In genomic region chr1:201999625-202000238, GRCh38 we compare ENCODE assay signal across 7 cellular contexts. TPM values are rescaled to one million over a fixed set of nuclear protein-coding genes. Genes with fewer than 3 reads are reported as not detected.
DNase-seq lines count a peak whose midpoint lies in the region; ATAC-seq and TF ChIP-seq lines count a peak whose summit lies in the region.

No MANE protein-coding gene starts in this region.

- intact Hi-C loops in PC-3 (cut with micrococcal nuclease), result loop anchor here (2.0 kb wide), 1 partner anchor 119 kb away; no protein-coding TSS in a partner anchor
- intact Hi-C loops in mammary epithelial cell (cut with micrococcal nuclease), result loop anchor here (2.0 kb wide), 1 partner anchor 119 kb away; no protein-coding TSS in a partner anchor
- intact Hi-C loops in transverse colon (cut with DNase I; ENCODE audit: low total_unique reads), result no loop called here

- H3K27me3 ChIP-seq in PC-3 (ENCODE audit: low read length) (no peaks in the 10 kb centered on the region), mammary epithelial cell (ENCODE audit: insufficient read depth, low read length) (no peaks in the 10 kb centered on the region), transverse colon (no peaks in the 10 kb centered on the region)

- no peaks in the 10 kb centered on the region for H3K79me2 ChIP-seq in PC-3 (ENCODE audit: low read length)
- H3K79me2 ChIP-seq in mammary epithelial cell (ENCODE audit: insufficient read depth, low read length), result no peaks in the 10 kb centered on the region

- H3K4me3 ChIP-seq in PC-3 (ENCODE audit: low read length) (no peak overlapping the region), mammary epithelial cell (replicated peaks in 1 of 3; ENCODE audit: insufficient read depth in 1 of 3, low read depth in 2 of 3, low read length in 3 of 3) (no peak overlapping the region), transverse colon (no peak overlapping the region)

- H3K36me3 ChIP-seq in PC-3 (ENCODE audit: low read depth, low read length) (peaks cover 19% of the 10 kb centered on the region; the same call in 1 of the 2 replicates), mammary epithelial cell (ENCODE audit: insufficient read depth, low read length) (peaks cover 36% of the 10 kb centered on the region), transverse colon (peaks cover 0 to 79% (median 32%) of the 10 kb centered on the region in 4 donors)

- H3K4me1 ChIP-seq in PC-3 (ENCODE audit: insufficient read depth, low read length) (no peaks in the 10 kb centered on the region), mammary epithelial cell (ENCODE audit: insufficient read depth, low read length) (no peaks in the 10 kb centered on the region), transverse colon (no peaks in the 10 kb centered on the region)

- CTCF ChIA-PET in PC-3 (lab: Charles Lee) (interaction anchor here (0.7 kb wide), 1 partner anchor 120 kb away, joined by 4 read pairs; no protein-coding TSS in a partner anchor), mammary epithelial cell (lab: Charles Lee; ENCODE audit: low non-redundant PET) (interaction anchor here (0.6 to 0.8 kb wide), 3 partner anchors 13 to 92 kb away, joined by 4 to 7 read pairs (median 6); no protein-coding TSS in a partner anchor)

- ATAC-seq in PC-3, result peak; percentile 76

- H4K20me1 ChIP-seq in PC-3 (ENCODE audit: low read length) (no peaks in the 10 kb centered on the region), mammary epithelial cell (ENCODE audit: insufficient read depth, low read length) (no peaks in the 10 kb centered on the region)

- BruUV-seq in PC-3 (replicated peaks; lab: Mats Ljungman, UMichigan) (no TSS peak), mammary epithelial cell (replicated peaks; lab: Mats Ljungman, UMichigan) (no TSS peak)

- H3K9me3 ChIP-seq in PC-3 (ENCODE audit: low read length) (no peaks in the 10 kb centered on the region), mammary epithelial cell (replicated peaks; ENCODE audit: insufficient read depth, low read length) (no peaks in the 10 kb centered on the region), transverse colon (no peaks in the 10 kb centered on the region)

- POLR2A ChIA-PET in PC-3 (lab: Charles Lee; ENCODE audit: unreplicated experiment), result interaction anchor here (0.7 kb wide), 1 partner anchor 284 kb away, joined by 8 read pairs; no protein-coding TSS in a partner anchor

- H3K9ac ChIP-seq in PC-3 (ENCODE audit: low read length) (no peak overlapping the region), mammary epithelial cell (ENCODE audit: insufficient read depth, low read length) (no peak overlapping the region)

- TF ChIP-seq EP300 in transverse colon (IDR thresholded peaks at IDR 0.05; ENCODE audit: low read depth), result no peak

- 51% methylated on average over 16 of the region's 16 CpGs for WGBS in mammary epithelial cell (ENCODE audit: low coverage, missing lambda C conversion rate)
- WGBS in transverse colon (ENCODE audit: low coverage in 1 of 2), 2 donors, result 62 to 100% methylated on average over 1 to 16 of the region's 16 CpGs

- peak; percentile 76 for DNase-seq in ELF-1 (ENCODE audit: low read depth, low spot score)
- DNase-seq in PC-3, result peak; percentile 65
- peak; percentile 43 for DNase-seq in mammary epithelial cell
- DNase-seq in left kidney (ENCODE audit: low read depth, low spot score), result peak; percentile 74
- peak; percentile 49 for DNase-seq in transverse colon
- DNase-seq in OCI-M2 (lab: John Stamatoyannopoulos, UW; ENCODE audit: unreplicated experiment), result no peak

- peak; percentile 88 for TF ChIP-seq CTCF in LNCAP (IDR thresholded peaks at IDR 0.05)
- TF ChIP-seq CTCF in PC-3 (conservative IDR thresholded peaks at IDR 0.05; ENCODE audit: low read depth, low read length), result peak; percentile 72
- TF ChIP-seq CTCF in mammary epithelial cell (conservative IDR thresholded peaks at IDR 0.05 in 1 of 2, IDR thresholded peaks at IDR 0.05 in 1 of 2; ENCODE audit: extremely low read depth in 1 of 2, insufficient read depth in 1 of 2, low read depth in 1 of 2, low read length in 2 of 2), result peak; percentile 78 to 92
- peak; percentile 64 to 80 (median 74) for TF ChIP-seq CTCF in transverse colon (IDR thresholded peaks at IDR 0.05)

- no peak overlapping the region for H2AFZ ChIP-seq in PC-3 (ENCODE audit: low read length)
- no peak overlapping the region for H2AFZ ChIP-seq in mammary epithelial cell (ENCODE audit: low read depth, low read length)

- dilution Hi-C loops in mammary epithelial cell (cut with HindIII; ENCODE audit: low sequenced_read_pairs), result loop anchor here (5.0 kb wide), 5 partner anchors 52 to 318 kb away; partner anchors contain the start of gene LMOD1

- TF ChIP-seq POLR2A in transverse colon (IDR thresholded peaks at IDR 0.05), result no peak

- no peaks in the 10 kb centered on the region for H3F3A ChIP-seq in PC-3 (ENCODE audit: low read length, unreplicated experiment)

- no peak overlapping the region for H3K27ac ChIP-seq in PC-3 (ENCODE audit: low read length)
- no peak overlapping the region for H3K27ac ChIP-seq in mammary epithelial cell (ENCODE audit: insufficient read depth, low read depth, low read length)
- H3K27ac ChIP-seq in transverse colon, result no peak overlapping the region

- in situ Hi-C loops in mammary epithelial cell (cut with MboI; ENCODE audit: low sequenced_read_pairs in 2 of 2), result loop anchor here (5.0 kb wide), 1 partner anchor 118 kb away; no protein-coding TSS in a partner anchor
- in situ Hi-C loops in transverse colon (cut with MboI; ENCODE audit: low pct_ligation_motif_present in 1 of 4, low pct_unique_long_range_greater_than_20kb in 1 of 4, low sequenced_read_pairs in 3 of 4), result loop anchor here in 1 of 4 donors (10.0 kb wide), 1 partner anchor 125 kb away; the partner anchor contains the start of gene GPR37L1

- H3K4me2 ChIP-seq in PC-3 (ENCODE audit: low read length) (no peak overlapping the region), mammary epithelial cell (ENCODE audit: insufficient read depth, low read depth, low read length) (no peak overlapping the region)

- no peaks in the 10 kb centered on the region for H3K9me2 ChIP-seq in PC-3 (replicated peaks; ENCODE audit: low read length)

RNA-seq across cellular contexts. Expression of gene ELF3, which starts 10.7 kb away (rescaled TPM):
- total RNA-seq in PC-3 (2014; rRNA removed) (399 and 460 TPM in 2 replicates), mammary epithelial cell (10 to 100 TPM in 1 of 2 donors, under 1 TPM in 1; 0.49 to 10.3 TPM), transverse colon (1,000 to 10,000 TPM in 1 of 4 donors, 100 to 1,000 TPM in 3; 581 to 1,486 (median 902) TPM)
- 2.4 TPM for polyA plus RNA-seq in mammary epithelial cell
- 12.4 TPM for polyA minus RNA-seq in mammary epithelial cell

RNA-seq across cellular contexts. Expression of gene RNPEP, which starts 17.3 kb away (rescaled TPM):
- total RNA-seq in PC-3 (2014; rRNA removed), result 64.7 and 74.8 TPM in 2 replicates
- 10 to 100 TPM; 68.8 to 94.0 TPM for total RNA-seq in mammary epithelial cell
- 71.5 TPM for polyA plus RNA-seq in mammary epithelial cell
- 153 TPM for polyA minus RNA-seq in mammary epithelial cell
- total RNA-seq in transverse colon, result 100 to 1,000 TPM; 118 to 285 (median 184) TPM

RNA-seq across cellular contexts. Expression of gene TIMM17A, which starts 44.4 kb away (rescaled TPM):
- total RNA-seq in PC-3 (2014; rRNA removed) (50.9 and 57.7 TPM in 2 replicates), mammary epithelial cell (10 to 100 TPM; 44.5 to 69.9 TPM), transverse colon (10 to 100 TPM in 3 of 4 donors, 1 to 10 TPM in 1; 3.0 to 37.0 (median 33.7) TPM)
- 64.3 TPM for polyA plus RNA-seq in mammary epithelial cell
- 46.9 TPM for polyA minus RNA-seq in mammary epithelial cell

RNA-seq across cellular contexts. Expression of gene LMOD1, which starts 53.4 kb away (rescaled TPM):
- total RNA-seq in PC-3 (2014; rRNA removed) (0.06 and 0.07 TPM in 2 replicates), mammary epithelial cell (10 to 100 TPM in 1 of 2 donors, not detected in 1; 29.5 TPM), transverse colon (100 to 1,000 TPM in 3 of 4 donors, 10 to 100 TPM in 1; 73.2 to 166 (median 115) TPM)
- polyA plus RNA-seq in mammary epithelial cell, result not detected
- polyA minus RNA-seq in mammary epithelial cell, result not detected

Comparison
In these comparisons a context has a peak if more than half of its experiments do, and no peak if none do; other contexts are left out.
1. RNA of gene ELF3, which starts 10.7 kb away (total RNA-seq): 581 to 1,486 TPM in transverse colon and 399 to 460 TPM in PC-3; 0.49 to 10.3 TPM in mammary epithelial cell; every median in the first group is over 10 times any median in the second.
2. Peak in every context shown above with its lines, with median percentiles within 50 percentile points of each other: CTCF ChIP-seq.